13 cellular contexts compared by ENCODE assay signal in the genomic region with DNA sequence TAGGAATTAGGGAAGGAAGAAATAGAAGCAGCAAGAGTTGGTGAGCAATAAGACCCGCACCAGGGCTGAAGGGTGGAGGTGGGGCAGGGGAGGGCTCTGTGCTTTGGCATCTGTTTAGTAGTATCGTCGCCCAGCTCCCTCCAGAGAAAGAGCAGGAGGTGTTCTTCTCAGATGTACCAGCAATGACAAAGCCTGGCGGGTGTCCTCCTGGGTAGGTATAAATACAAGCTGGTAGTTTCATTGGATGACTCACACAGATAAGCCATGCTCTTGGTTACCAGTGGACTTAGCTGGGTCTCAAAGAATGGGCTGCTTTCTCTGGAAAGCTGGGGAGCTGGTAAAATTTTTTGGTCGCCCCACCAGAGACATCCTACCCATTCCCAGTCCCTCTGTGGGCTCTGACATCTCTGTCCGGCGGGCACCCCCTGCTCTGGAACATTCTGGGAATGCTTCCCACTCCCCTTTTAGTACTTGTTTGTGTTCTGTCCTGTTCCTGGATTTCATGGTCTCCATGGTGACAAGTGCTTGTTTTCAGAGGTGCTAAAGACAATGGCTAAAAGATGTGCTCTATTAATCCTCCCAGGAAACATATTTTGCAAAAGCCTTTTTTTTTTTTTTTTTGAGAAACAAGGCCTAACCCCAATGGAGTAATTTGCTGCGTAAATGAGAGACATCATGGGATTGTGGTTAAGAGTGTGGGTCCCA. TPM values are rescaled to one million over a fixed set of nuclear protein-coding genes. Genes with fewer than 3 reads are reported as not detected.
A peak's percentile ranks its signal among the peaks of the same experiment; 100 is the strongest.
DNase-seq lines count a peak whose midpoint lies in the region; ATAC-seq and TF ChIP-seq lines count a peak whose summit lies in the region.
"Had no signal": no experiment of that assay in that cellular context is flagged by ENCODE, and none has a peak within 500 bp of the region (broad histone marks: within the 10 kb centered on the region; RNA-seq: fewer than 3 reads in every experiment).

No MANE protein-coding gene starts in this region.

- H3K9me3 ChIP-seq in sigmoid colon: no peaks in the 10 kb centered on the region
- H3K9me3 ChIP-seq in CD4-positive, alpha-beta memory T cell (ENCODE audit: control insufficient read depth in 1 of 2, low read length in 2 of 2): no peaks in the 10 kb centered on the region
- no peaks in the 10 kb centered on the region for H3K9me3 ChIP-seq in neuronal stem cell (replicated peaks in 1 of 2; ENCODE audit: control insufficient read depth in 2 of 2, insufficient read depth in 1 of 2, low read depth in 1 of 2, low read length in 2 of 2)
- H3K9me3 ChIP-seq: upper lobe of right lung had no signal

- H3K18ac ChIP-seq in neuronal stem cell (ENCODE audit: low read length): no peak overlapping the region

- H3K4me1 Mint-ChIP-seq in activated CD4-positive, alpha-beta T cell treated with anti-CD3 and anti-CD28 coated beads for 36 hours: peaks cover 47% of the 10 kb centered on the region
- peaks cover 8 to 20% (median 14%) of the 10 kb centered on the region in 4 donors for H3K4me1 Mint-ChIP-seq in CD4-positive, alpha-beta memory T cell

- TF ChIP-seq CTCF in sigmoid colon (IDR thresholded peaks at IDR 0.05): no peak

- CTCF ChIA-PET in activated CD4-positive, alpha-beta T cell treated with anti-CD3 and anti-CD28 coated beads for 36 hours (lab: Charles Lee): no interaction called here
- CTCF ChIA-PET in CD4-positive, alpha-beta memory T cell (lab: Charles Lee; ENCODE audit: partially characterized antibody): no interaction called here

- no peak overlapping the region for H4K8ac ChIP-seq in neuronal stem cell (ENCODE audit: low read depth, low read length)

- H3K4ac ChIP-seq in neuronal stem cell (ENCODE audit: low read length): no peak overlapping the region

- no peak for TF ChIP-seq EP300 in sigmoid colon (IDR thresholded peaks at IDR 0.05)

- H3K4me3 ChIP-seq in sigmoid colon (no peak overlapping the region), neuronal stem cell (ENCODE audit: low read length in 2 of 2) (no peak overlapping the region)
- H3K4me3 ChIP-seq in CD4-positive, alpha-beta memory T cell (ENCODE audit: low read length in 2 of 2): no peak overlapping the region
- H3K4me3 ChIP-seq: cardiac muscle cell, GM23248, upper lobe of right lung had no signal

- no peak overlapping the region for H3K23ac ChIP-seq in neuronal stem cell (ENCODE audit: low read depth, low read length, poor library complexity)

- no peak overlapping the region for H3K9ac ChIP-seq in neuronal stem cell (ENCODE audit: low read depth, low read length, poor library complexity)
- H3K9ac ChIP-seq: GM23248 had no signal

- peak; percentile 56 for DNase-seq in activated CD4-positive, alpha-beta T cell treated with anti-CD3 and anti-CD28 coated beads for 36 hours
- no peak for DNase-seq in activated CD4-positive, alpha-beta T cell treated with anti-CD3 and anti-CD28 coated beads for 4 hours
- DNase-seq in HT1080 (ENCODE audit: low read depth) (peak; percentile 39), dermis microvascular lymphatic vessel endothelial cell (ENCODE audit: low read depth in 2 of 2) (peak; percentile 65 to 67), sigmoid colon (no peak), neuronal stem cell (ENCODE audit: low spot score) (no peak)
- no peak for DNase-seq in CD4-positive, alpha-beta memory T cell
- DNase-seq: glutamatergic neuron, GM23248, islet precursor cell, upper lobe of right lung had no signal

- TF ChIP-seq POLR2A in sigmoid colon (IDR thresholded peaks at IDR 0.05): no peak

- H2BK120ac ChIP-seq in neuronal stem cell (ENCODE audit: low read depth, low read length): no peak overlapping the region

- no peak overlapping the region for H2BK5ac ChIP-seq in neuronal stem cell (ENCODE audit: low read length)

- H2BK12ac ChIP-seq in neuronal stem cell (ENCODE audit: low read length): no peak overlapping the region

- H2AFZ ChIP-seq in neuronal stem cell (ENCODE audit: low read length): no peak overlapping the region
- H2AFZ ChIP-seq: GM23248 had no signal

- WGBS in sigmoid colon, 2 donors: 85 to 86% methylated on average over 8 of the region's 8 CpGs
- no CpG with 5 or more reads among the region's 8 CpGs for WGBS in neuronal stem cell (ENCODE audit: extremely low coverage in 2 of 2, insufficient read length in 2 of 2, insufficient replicate concordance in 1 of 2), 2 donors

- H3K27ac ChIP-seq in sigmoid colon (peak overlapping the region in 3 of 4 donors; percentile 44 to 89 (median 54)), neuronal stem cell (replicated peaks; ENCODE audit: low read length) (no peak overlapping the region)
- no peak overlapping the region for H3K27ac ChIP-seq in CD4-positive, alpha-beta memory T cell (ENCODE audit: low read depth, low read length)
- H3K27ac ChIP-seq: cardiac muscle cell, GM23248, upper lobe of right lung had no signal

- no peak overlapping the region for H2BK15ac ChIP-seq in neuronal stem cell (ENCODE audit: low read length)

- no peak overlapping the region for H3K14ac ChIP-seq in neuronal stem cell (ENCODE audit: low read length)

- H3K36me3 ChIP-seq in sigmoid colon (peaks cover 0 to 8% (median 0%) of the 10 kb centered on the region in 4 donors), neuronal stem cell (replicated peaks in 1 of 2; ENCODE audit: control insufficient read depth in 2 of 2, insufficient read depth in 2 of 2, low read length in 2 of 2) (peaks cover 7 to 22% of the 10 kb centered on the region in 2 donors)
- H3K36me3 ChIP-seq in CD4-positive, alpha-beta memory T cell (ENCODE audit: insufficient read depth, low read length): no peaks in the 10 kb centered on the region
- H3K36me3 ChIP-seq: cardiac muscle cell had no signal

- H3K36me3 Mint-ChIP-seq in activated CD4-positive, alpha-beta T cell treated with anti-CD3 and anti-CD28 coated beads for 36 hours (ENCODE audit: low read depth): peaks cover 44% of the 10 kb centered on the region
- H3K36me3 Mint-ChIP-seq in CD4-positive, alpha-beta memory T cell: peaks cover 27 to 36% of the 10 kb centered on the region in 2 donors

- H3K4me3 Mint-ChIP-seq in activated CD4-positive, alpha-beta T cell treated with anti-CD3 and anti-CD28 coated beads for 36 hours: no peak overlapping the region
- H3K4me3 Mint-ChIP-seq in CD4-positive, alpha-beta memory T cell: no peak overlapping the region

- H3K4me2 ChIP-seq in neuronal stem cell (ENCODE audit: insufficient read depth, low read length, poor library complexity, severe bottlenecking): no peak overlapping the region

- no peak overlapping the region for H2AK5ac ChIP-seq in neuronal stem cell (ENCODE audit: low read depth, low read length)

- peak; percentile 43 for ATAC-seq in activated CD4-positive, alpha-beta T cell treated with anti-CD3 and anti-CD28 coated beads for 36 hours
- ATAC-seq in GM18520 (IDR thresholded peaks at IDR 0.05; ENCODE audit: unreplicated experiment): no peak
- ATAC-seq: upper lobe of right lung had no signal

- no peaks in the 10 kb centered on the region for H3K27me3 Mint-ChIP-seq in activated CD4-positive, alpha-beta T cell treated with anti-CD3 and anti-CD28 coated beads for 36 hours
- no peaks in the 10 kb centered on the region for H3K27me3 Mint-ChIP-seq in CD4-positive, alpha-beta memory T cell

- H3K79me1 ChIP-seq in neuronal stem cell (ENCODE audit: low read depth, low read length): no peaks in the 10 kb centered on the region

- POLR2A ChIA-PET in activated CD4-positive, alpha-beta T cell treated with anti-CD3 and anti-CD28 coated beads for 36 hours (lab: Charles Lee): interaction anchor here (0.6 to 0.9 kb wide), 2 partner anchors 18 to 56 kb away, joined by 3 read pairs; partner anchors contain the start of gene PEX26
- POLR2A ChIA-PET in CD4-positive, alpha-beta memory T cell (lab: Charles Lee; ENCODE audit: partially characterized antibody): interaction anchor here (1.4 kb wide), 1 partner anchor 55 kb away, joined by 3 read pairs; the partner anchor contains the start of gene USP18

- intact Hi-C loops in activated CD4-positive, alpha-beta T cell treated with anti-CD3 and anti-CD28 coated beads for 36 hours (cut with DNase I, micrococcal nuclease): loop anchor here in 1 of 2 experiments (5.0 kb wide), 1 partner anchor 328 kb away; no protein-coding TSS in a partner anchor
- intact Hi-C loops in sigmoid colon (cut with DNase I): no loop called here
- intact Hi-C loops in CD4-positive, alpha-beta memory T cell (cut with micrococcal nuclease): no loop called here

- H3K4me1 ChIP-seq in sigmoid colon (peaks cover 0 to 37% (median 25%) of the 10 kb centered on the region in 4 donors), neuronal stem cell (ENCODE audit: control insufficient read depth in 2 of 2, insufficient read depth in 1 of 2, low read depth in 1 of 2, low read length in 2 of 2) (peaks cover 0 to 2% of the 10 kb centered on the region in 2 donors)
- H3K4me1 ChIP-seq in CD4-positive, alpha-beta memory T cell (ENCODE audit: insufficient read depth, low read length): peaks cover 13% of the 10 kb centered on the region
- H3K4me1 ChIP-seq: upper lobe of right lung had no signal

- no peaks in the 10 kb centered on the region for H3K9me3 Mint-ChIP-seq in activated CD4-positive, alpha-beta T cell treated with anti-CD3 and anti-CD28 coated beads for 36 hours (ENCODE audit: low read depth)
- H3K9me3 Mint-ChIP-seq in CD4-positive, alpha-beta memory T cell: no peaks in the 10 kb centered on the region

- no peak overlapping the region for H4K91ac ChIP-seq in neuronal stem cell (ENCODE audit: low read depth, low read length, poor library complexity)

- H3K27me3 ChIP-seq in sigmoid colon: no peaks in the 10 kb centered on the region
- no peaks in the 10 kb centered on the region for H3K27me3 ChIP-seq in CD4-positive, alpha-beta memory T cell (ENCODE audit: insufficient read depth, low read length)
- no peaks in the 10 kb centered on the region for H3K27me3 ChIP-seq in neuronal stem cell (ENCODE audit: control insufficient read depth in 3 of 3, insufficient read depth in 3 of 3, low read depth in 1 of 3, low read length in 3 of 3)
- H3K27me3 ChIP-seq: cardiac muscle cell, upper lobe of right lung had no signal

- H3K27ac Mint-ChIP-seq in activated CD4-positive, alpha-beta T cell treated with anti-CD3 and anti-CD28 coated beads for 36 hours: peak overlapping the region; percentile 14
- peak overlapping the region in 2 of 7 donors; percentile 9 to 53 for H3K27ac Mint-ChIP-seq in CD4-positive, alpha-beta memory T cell

RNA-seq across cellular contexts. Expression of gene TUBA8, which starts 15.4 kb away (rescaled TPM):
- total RNA-seq in activated CD4-positive, alpha-beta T cell treated with anti-CD3 and anti-CD28 coated beads for 36 hours: 1 to 10 TPM; 1.9 to 2.6 TPM
- total RNA-seq in HT1080 (2014; rRNA removed; shearing (Covaris generic)): 0.06 and 0.17 TPM in 2 replicates
- 0.36 TPM in 1 of 2 replicates, not detected in the other for polyA plus RNA-seq in HT1080 (2015; cell fraction: cytosol; rRNA removed)
- polyA plus RNA-seq in HT1080 (2015; cell fraction: nucleus; rRNA removed): 0.23 and 0.70 TPM in 2 replicates
- total RNA-seq in dermis microvascular lymphatic vessel endothelial cell: 0.63 and 0.77 TPM in 2 replicates
- 1 to 10 TPM in 2 of 4 donors, under 1 TPM in 2; 0.81 to 1.1 (median 1.0) TPM for total RNA-seq in sigmoid colon
- 1 to 10 TPM in 2 of 3 donors, under 1 TPM in 1; 0.92 to 3.3 (median 3.0) TPM for polyA plus RNA-seq in sigmoid colon
- 1 to 10 TPM; 1.9 to 2.7 TPM for total RNA-seq in CD4-positive, alpha-beta memory T cell
- polyA plus RNA-seq in CD4-positive, alpha-beta memory T cell: 1 to 10 TPM in 1 of 2 donors, under 1 TPM in 1; 0.33 to 1.0 TPM
- 1.3 TPM for polyA plus RNA-seq in neuronal stem cell (2013, experiment 1 of 2)
- polyA plus RNA-seq in neuronal stem cell (2013, experiment 2 of 2): 1.2 TPM
- polyA plus RNA-seq: GM23248 had no signal

RNA-seq across cellular contexts. Expression of gene PEX26, which starts 17.5 kb away (rescaled TPM):
- 10 to 100 TPM; 50.7 to 58.0 TPM for total RNA-seq in activated CD4-positive, alpha-beta T cell treated with anti-CD3 and anti-CD28 coated beads for 36 hours
- total RNA-seq in HT1080 (2014; rRNA removed; shearing (Covaris generic)): 46.2 and 50.9 TPM in 2 replicates
- polyA plus RNA-seq in HT1080 (2015; cell fraction: cytosol; rRNA removed): 42.3 and 43.1 TPM in 2 replicates
- polyA plus RNA-seq in HT1080 (2015; cell fraction: nucleus; rRNA removed): 33.9 and 37.8 TPM in 2 replicates
- total RNA-seq in dermis microvascular lymphatic vessel endothelial cell (13.6 and 20.2 TPM in 2 replicates), sigmoid colon (10 to 100 TPM; 13.3 to 21.3 (median 17.7) TPM)
- polyA plus RNA-seq in sigmoid colon: 100 to 1,000 TPM in 1 of 3 donors, 10 to 100 TPM in 2; 45.0 to 124 (median 85.1) TPM
- 10 to 100 TPM; 39.1 to 39.6 TPM for total RNA-seq in CD4-positive, alpha-beta memory T cell
- polyA plus RNA-seq in CD4-positive, alpha-beta memory T cell: 1 to 10 TPM; 1.4 to 6.3 TPM
- 19.9 TPM for polyA plus RNA-seq in neuronal stem cell (2013, experiment 1 of 2)
- 21.0 TPM for polyA plus RNA-seq in neuronal stem cell (2013, experiment 2 of 2)

RNA-seq across cellular contexts. Expression of gene USP18, which starts 54.7 kb away (rescaled TPM):
- 10 to 100 TPM; 18.0 to 18.3 TPM for total RNA-seq in activated CD4-positive, alpha-beta T cell treated with anti-CD3 and anti-CD28 coated beads for 36 hours
- total RNA-seq in HT1080 (2014; rRNA removed; shearing (Covaris generic)): 2.3 and 3.9 TPM in 2 replicates
- polyA plus RNA-seq in HT1080 (2015; cell fraction: cytosol; rRNA removed): 2.8 and 3.1 TPM in 2 replicates
- 1.6 and 2.2 TPM in 2 replicates for polyA plus RNA-seq in HT1080 (2015; cell fraction: nucleus; rRNA removed)
- total RNA-seq in dermis microvascular lymphatic vessel endothelial cell (3.9 and 6.5 TPM in 2 replicates), sigmoid colon (1 to 10 TPM; 2.0 to 8.9 (median 4.2) TPM)
- 10 to 100 TPM in 1 of 3 donors, 1 to 10 TPM in 2; 4.8 to 12.8 (median 6.7) TPM for polyA plus RNA-seq in sigmoid colon
- 1 to 10 TPM; 3.3 to 3.4 TPM for total RNA-seq in CD4-positive, alpha-beta memory T cell
- polyA plus RNA-seq in CD4-positive, alpha-beta memory T cell: 10 to 100 TPM; 15.0 to 15.7 TPM
- 0.66 TPM for polyA plus RNA-seq in neuronal stem cell (2013, experiment 1 of 2)
- polyA plus RNA-seq in neuronal stem cell (2013, experiment 2 of 2): 0.61 TPM

Comparison
In these comparisons a context has a peak if more than half of its experiments do, and no peak if none do; other contexts are left out.
1. DNase-seq: peak in activated CD4-positive, alpha-beta T cell treated with anti-CD3 and anti-CD28 coated beads for 36 hours (single experiment), HT1080 (single experiment) and dermis microvascular lymphatic vessel endothelial cell (2 of 2); none in activated CD4-positive, alpha-beta T cell treated with anti-CD3 and anti-CD28 coated beads for 4 hours (0 of 2), sigmoid colon (single experiment), CD4-positive, alpha-beta memory T cell (0 of 5) and neuronal stem cell (single experiment).
2. H3K27ac ChIP-seq: peak in sigmoid colon (3 of 4); none in CD4-positive, alpha-beta memory T cell (single experiment) and neuronal stem cell (single experiment).